Comparison of ENCODE assay signal across 11 cellular contexts in the genomic region with DNA sequence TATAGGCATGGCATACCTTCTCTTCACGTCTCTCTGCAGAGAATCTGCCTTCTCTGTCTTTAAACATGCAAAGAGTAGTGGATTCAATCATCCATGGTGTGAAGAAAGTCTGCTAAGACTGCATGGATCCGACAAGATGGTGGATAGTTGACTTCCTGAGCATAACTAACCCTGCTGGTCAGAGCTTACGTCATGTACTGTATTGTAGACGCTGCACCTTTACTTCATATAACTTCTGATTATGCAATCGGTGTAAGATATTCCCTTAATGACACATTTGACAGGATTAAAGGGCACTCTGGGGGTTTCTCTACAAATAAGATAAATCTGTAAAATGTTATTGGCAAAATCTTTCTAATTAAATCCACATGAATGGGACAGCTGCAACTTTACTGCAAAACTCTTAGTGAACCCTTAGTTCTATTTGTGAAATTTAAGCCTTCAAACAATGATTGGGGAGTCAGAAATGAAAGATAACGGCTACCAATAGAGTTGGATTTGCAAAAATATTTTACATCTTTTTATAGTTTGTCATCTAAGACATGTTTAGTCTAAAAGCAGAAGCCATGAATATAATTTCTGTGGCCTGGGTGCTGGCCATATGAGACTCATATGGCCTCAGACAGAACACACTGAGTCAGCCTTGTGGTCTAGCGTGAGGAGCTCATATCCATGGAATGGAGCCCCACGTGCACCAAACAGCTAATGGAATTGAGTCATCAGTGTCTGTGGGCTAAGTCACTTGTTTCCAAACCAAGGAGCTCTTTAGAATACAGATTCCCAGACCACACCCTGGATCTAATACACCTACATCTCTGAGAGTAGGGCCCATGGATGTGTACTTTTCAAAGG.
DNase-seq lines count a peak whose midpoint lies in the region; ATAC-seq, FAIRE-seq and TF ChIP-seq lines count a peak whose summit lies in the region.
"Had no signal": no experiment of that assay in that cellular context is flagged by ENCODE, and none has a peak within 500 bp of the region (broad histone marks: within the 10 kb centered on the region; RNA-seq: fewer than 3 reads in every experiment).

No MANE protein-coding gene starts in this region.

- H3K9me3 ChIP-seq in HepG2 (ENCODE audit: low read length) (no peaks in the 10 kb centered on the region), right lobe of liver (no peaks in the 10 kb centered on the region), testis (no peaks in the 10 kb centered on the region)
- H3K9me3 ChIP-seq: Peyer's patch had no signal

- H3K27me3 ChIP-seq in HepG2 (ENCODE audit: control insufficient read depth in 1 of 2, insufficient read depth in 2 of 2, low read length in 2 of 2) (no peaks in the 10 kb centered on the region), right lobe of liver (no peaks in the 10 kb centered on the region), foreskin keratinocyte (no peaks in the 10 kb centered on the region), testis (no peaks in the 10 kb centered on the region)
- H3K27me3 ChIP-seq: BLaER1, Peyer's patch had no signal

- FAIRE-seq in HepG2 (lab: Jason Lieb, UNC): no peak

- TF ChIP-seq POLR2A in HepG2 (IDR thresholded peaks at IDR 0.05; ENCODE audit: insufficient read depth in 1 of 2, low read depth in 2 of 2, low read length in 2 of 2) (no peak), right lobe of liver (IDR thresholded peaks at IDR 0.05) (no peak), testis (IDR thresholded peaks at IDR 0.05) (no peak)

- no peak overlapping the region for H3K4me2 ChIP-seq in HepG2 (ENCODE audit: low read depth, low read length)
- H3K4me2 ChIP-seq: BLaER1, KMS-11 had no signal

- no peaks in the 10 kb centered on the region for H3K79me2 ChIP-seq in HepG2 (ENCODE audit: insufficient read depth, low read length)

- H3K4me1 ChIP-seq in HepG2 (ENCODE audit: insufficient read depth, low read length) (no peaks in the 10 kb centered on the region), right lobe of liver (no peaks in the 10 kb centered on the region), foreskin keratinocyte (peaks cover 23% of the 10 kb centered on the region), testis (no peaks in the 10 kb centered on the region)
- H3K4me1 ChIP-seq: BLaER1, Peyer's patch had no signal

- TF ChIP-seq EP300 in HepG2 (IDR thresholded peaks at IDR 0.05; ENCODE audit: low read depth in 2 of 2, low read length in 2 of 2): no peak
- TF ChIP-seq EP300 in HepG2 (CRISPR knock-in tag; IDR thresholded peaks at IDR 0.05; ENCODE audit: borderline replicate concordance): no peak

- TF ChIP-seq CTCF in HepG2 (CRISPR knock-in tag; IDR thresholded peaks at IDR 0.05) (no peak), right lobe of liver (IDR thresholded peaks at IDR 0.05) (no peak), foreskin keratinocyte (conservative IDR thresholded peaks at IDR 0.05) (no peak), testis (IDR thresholded peaks at IDR 0.05) (no peak)

- H2AFZ ChIP-seq in HepG2 (ENCODE audit: low read length): no peak overlapping the region

- no peaks in the 10 kb centered on the region for H3K36me3 ChIP-seq in HepG2 (replicated peaks in 1 of 2; ENCODE audit: control insufficient read depth in 1 of 2, insufficient read depth in 2 of 2, low read length in 2 of 2)
- no peaks in the 10 kb centered on the region for H3K36me3 ChIP-seq in right lobe of liver
- no peaks in the 10 kb centered on the region for H3K36me3 ChIP-seq in testis (ENCODE audit: low read depth, missing control alignments)
- H3K36me3 ChIP-seq: BLaER1, Peyer's patch had no signal

- H3K9ac ChIP-seq in HepG2 (ENCODE audit: insufficient read depth, low read depth, low read length): no peak overlapping the region
- H3K9ac ChIP-seq: BLaER1, KMS-11 had no signal

- no peak overlapping the region for H3K27ac ChIP-seq in HepG2 (ENCODE audit: extremely low read length, insufficient read depth, low read length)
- H3K27ac ChIP-seq in right lobe of liver: no peak overlapping the region
- peak overlapping the region; percentile 17 for H3K27ac ChIP-seq in foreskin keratinocyte
- no peak overlapping the region for H3K27ac ChIP-seq in testis
- H3K27ac ChIP-seq: BLaER1, KMS-11, Peyer's patch had no signal

- DNase-seq in HepG2 (ENCODE audit: low spot score) (no peak), right lobe of liver (no peak), SW480 (ENCODE audit: low spot score) (peak; percentile 95), foreskin keratinocyte (peak; percentile 98 to 99), T-helper 9 cell (no peak), testis (no peak)
- DNase-seq in activated T-cell treated with anti-CD3 and anti-CD28 coated beads, Interleukin-2, amount 50 U/mL, for 1 hour: no peak
- DNase-seq: Peyer's patch had no signal

- 4% methylated on average over 8 of the region's 8 CpGs for WGBS in HepG2 (ENCODE audit: low lambda C conversion rate)
- WGBS in right lobe of liver (ENCODE audit: insufficient coverage, low coverage, low lambda C conversion rate, missing lambda C conversion rate): 65% methylated on average over 7 of the region's 8 CpGs
- WGBS in testis, 2 donors: 91% methylated on average over 8 of the region's 8 CpGs

- CTCF ChIA-PET in HepG2 (lab: Yijun Ruan, JAX; ENCODE audit: low intra/inter-chr PET ratio, low total read pairs): no interaction called here

- H3K4me3 ChIP-seq in HepG2 (replicated peaks in 1 of 3; ENCODE audit: insufficient read depth in 1 of 3, low read depth in 2 of 3, low read length in 3 of 3): no peak overlapping the region
- H3K4me3 ChIP-seq in right lobe of liver: no peak overlapping the region
- H3K4me3 ChIP-seq in testis: no peak overlapping the region
- H3K4me3 ChIP-seq: BLaER1, Peyer's patch had no signal

- no TSS peak for BruUV-seq in HepG2 (replicated peaks; lab: Mats Ljungman, UMichigan)

- H4K20me1 ChIP-seq in HepG2 (ENCODE audit: insufficient read depth, low read length): no peaks in the 10 kb centered on the region
- H4K20me1 ChIP-seq: BLaER1 had no signal

- in situ Hi-C loops in HepG2 (cut with HindIII; ENCODE audit: extremely low pct_ligation_motif_present, low pct_unique_long_range_greater_than_20kb): no loop called here

- intact Hi-C loops in HepG2 (cut with micrococcal nuclease; ENCODE audit: unreplicated experiment): no loop called here
- intact Hi-C loops in right lobe of liver (cut with DNase I): no loop called here
- intact Hi-C loops in testis (cut with DNase I; ENCODE audit: low total_unique reads): no loop called here

- POLR2A ChIA-PET in HepG2 (lab: Yijun Ruan, JAX): no interaction called here

- ATAC-seq in HepG2 (no peak), right lobe of liver (no peak), foreskin keratinocyte (peak; percentile 100), GM18858 (IDR thresholded peaks at IDR 0.05; ENCODE audit: unreplicated experiment) (no peak)

- TF ChIP-seq RAD21 in HepG2 (CRISPR knock-in tag; IDR thresholded peaks at IDR 0.05): no peak

TF ChIP-seq in HepG2, 621 proteins besides CTCF, POLR2A, EP300 and RAD21:
- peak; percentile 45; the same call in 1 of the 2 replicates for TF ChIP-seq CEBPB (IDR thresholded peaks at IDR 0.05; ENCODE audit: borderline replicate concordance, low read depth, low read length)
- peak; percentile 55; the same call in 1 of the 2 replicates for TF ChIP-seq CREB1 (IDR thresholded peaks at IDR 0.05)
- no peak for TF ChIP-seq CREB1 (CRISPR knock-in tag; IDR thresholded peaks at IDR 0.05)
- TF ChIP-seq AHR (CRISPR knock-in tag; IDR thresholded peaks at IDR 0.05): no peak

Comparison
In these comparisons a context has a peak if more than half of its experiments do, and no peak if none do; other contexts are left out.
1. DNase-seq: peak in SW480 (single experiment) and foreskin keratinocyte (2 of 2); none in HepG2 (single experiment), right lobe of liver (0 of 3), T-helper 9 cell (single experiment), activated T-cell treated with anti-CD3 and anti-CD28 coated beads, Interleukin-2, amount 50 U/mL, for 1 hour (single experiment) and testis (single experiment).